Comparison of ENCODE assay signal across 8 cellular contexts in genomic region chr2:112584891-112585250, GRCh38. TPM values are rescaled to one million over a fixed set of nuclear protein-coding genes. Genes with fewer than 3 reads are reported as not detected.
DNase-seq lines count a peak whose midpoint lies in the region; ATAC-seq and TF ChIP-seq lines count a peak whose summit lies in the region.

No MANE protein-coding gene starts in this region.

- intact Hi-C loops in natural killer cell (cut with micrococcal nuclease), result loop anchor here (1.0 to 5.0 kb wide), 4 partner anchors 43 to 328 kb away; partner anchors contain the start of genes POLR1B, SLC20A1 and ZC3H8

- TF ChIP-seq CTCF in AG10803 (conservative IDR thresholded peaks at IDR 0.05; ENCODE audit: low read length), result no peak
- no peak for TF ChIP-seq CTCF in NB4 (IDR thresholded peaks at IDR 0.05; ENCODE audit: low read depth, low read length)
- no peak for TF ChIP-seq CTCF in natural killer cell (IDR thresholded peaks at IDR 0.05)

- peak overlapping the region; percentile 95 to 98 for H3K27ac Mint-ChIP-seq in natural killer cell

- no peaks in the 10 kb centered on the region for H3K36me3 Mint-ChIP-seq in natural killer cell

- no peaks in the 10 kb centered on the region for H3K27me3 Mint-ChIP-seq in natural killer cell (ENCODE audit: low read depth in 2 of 2)

- peaks cover 31 to 38% of the 10 kb centered on the region in 2 donors for H3K4me1 Mint-ChIP-seq in natural killer cell

- peak overlapping the region; percentile 94 for H3K27ac ChIP-seq in duodenal mucosa (ENCODE audit: low read depth, low read length)

- no peaks in the 10 kb centered on the region for H3K9me3 ChIP-seq in duodenal mucosa (ENCODE audit: control insufficient read depth in 1 of 2, low read length in 2 of 2)

- no peak for TF ChIP-seq POLR2A in NB4 (IDR thresholded peaks at IDR 0.05; ENCODE audit: extremely low read depth, insufficient read length)

- peaks cover 7 to 18% of the 10 kb centered on the region in 2 donors for H3K36me3 ChIP-seq in duodenal mucosa (ENCODE audit: control insufficient read depth in 1 of 2, insufficient read depth in 2 of 2, low read length in 2 of 2)

- peak overlapping the region; percentile 92 for H3K4me3 ChIP-seq in AG10803 (ENCODE audit: low read length)
- H3K4me3 ChIP-seq in NB4 (ENCODE audit: low read depth, low read length), result peak overlapping the region; percentile 69
- H3K4me3 ChIP-seq in duodenal mucosa (ENCODE audit: low read depth in 1 of 2, low read length in 2 of 2), result peak overlapping the region; percentile 97 to 99

- H3K9ac ChIP-seq in duodenal mucosa (ENCODE audit: low read depth in 1 of 2, low read length in 2 of 2), result peak overlapping the region; percentile 91 to 95

- ATAC-seq in natural killer cell (no peak), HG02884 (IDR thresholded peaks at IDR 0.05; ENCODE audit: unreplicated experiment) (no peak)

- no peaks in the 10 kb centered on the region for H3K27me3 ChIP-seq in duodenal mucosa (ENCODE audit: control insufficient read depth in 1 of 2, insufficient read depth in 2 of 2, low read length in 2 of 2)

- DNase-seq in AG10803 (ENCODE audit: low read depth) (no peak), NB4 (ENCODE audit: low read depth) (no peak), natural killer cell (no peak), T1000 (lab: John Stamatoyannopoulos, UW) (no peak), SKM-1 treated with dmso at 0.1 percent for 144 hours (lab: John Stamatoyannopoulos, UW; ENCODE audit: unreplicated experiment) (no peak), pons (ENCODE audit: low spot score) (no peak)

- H3K4me3 Mint-ChIP-seq in natural killer cell, result peak overlapping the region; percentile 97

- H3K4me1 ChIP-seq in duodenal mucosa (ENCODE audit: control insufficient read depth in 1 of 2, insufficient read depth in 2 of 2, low read length in 2 of 2), result peaks cover 15 to 17% of the 10 kb centered on the region in 2 donors

- H3K9me3 Mint-ChIP-seq in natural killer cell, result no peaks in the 10 kb centered on the region

RNA-seq across cellular contexts. Expression of gene CHCHD5, which starts 0.5 kb away (rescaled TPM):
- 10 to 100 TPM; 21.9 to 24.1 (median 22.4) TPM for total RNA-seq in natural killer cell

RNA-seq across cellular contexts. Expression of gene POLR1B, which starts 42.6 kb away (rescaled TPM):
- 10 to 100 TPM; 16.2 to 26.5 (median 22.1) TPM for total RNA-seq in natural killer cell
